30 cellular contexts compared by ENCODE assay signal in genomic region chr10:73823391-73823790, GRCh38.
"Had no signal": no experiment of that assay in that cellular context is flagged by ENCODE, and none has a peak within 500 bp of the region (broad histone marks: within the 10 kb centered on the region; RNA-seq: fewer than 3 reads in every experiment).

No MANE protein-coding gene starts in this region.

- H3K4me2 ChIP-seq: hepatocyte had no signal

- H3K9me3 ChIP-seq: esophagus muscularis mucosa, gastroesophageal sphincter, heart left ventricle, mucosa of descending colon, ovary, psoas muscle, suprapubic skin, transverse colon, upper lobe of right lung, uterus had no signal

- H3K79me2 ChIP-seq: hepatocyte had no signal

- DNase-seq: dorsolateral prefrontal cortex; effector CD4-positive, alpha-beta T cell; foreskin keratinocyte; heart left ventricle; kidney; mucosa of descending colon; naive B cell; nephron progenitor cell; nucleus accumbens; ovary; psoas muscle; right cardiac atrium; stimulated activated CD4-positive, alpha-beta T cell treated with anti-CD3 and anti-CD28 coated beads, Interleukin-15, amount 100 ng/mL, for 24 hours; stimulated activated CD4-positive, alpha-beta T cell treated with anti-CD3 and anti-CD28 coated beads, Interleukin-2, amount 100 ng/mL, for 48 hours; stimulated activated naive CD4-positive, alpha-beta T cell; stimulated activated naive CD8-positive, alpha-beta T cell treated with anti-CD3 and anti-CD28 coated beads, Interleukin-15, amount 100 ng/mL, for 72 hours; transverse colon; upper lobe of right lung; uterus had no signal

- FAIRE-seq: colon, endothelial cell of umbilical vein, kidney had no signal

- H3K27me3 ChIP-seq: dorsolateral prefrontal cortex, esophagus muscularis mucosa, foreskin keratinocyte, gastroesophageal sphincter, heart left ventricle, hepatocyte, ovary, suprapubic skin, transverse colon, upper lobe of right lung, uterus had no signal

- H3K9me3 Mint-ChIP-seq: memory B cell; mesothelial cell of epicardium; naive B cell; nephron progenitor cell; stimulated activated naive CD8-positive, alpha-beta T cell treated with anti-CD3 and anti-CD28 coated beads, Interleukin-15, amount 100 ng/mL, for 72 hours had no signal

- H3K27me3 Mint-ChIP-seq: memory B cell; naive B cell; stimulated activated naive CD8-positive, alpha-beta T cell treated with anti-CD3 and anti-CD28 coated beads, Interleukin-15, amount 100 ng/mL, for 72 hours had no signal

- H3K27ac Mint-ChIP-seq: memory B cell, mesothelial cell of epicardium, nephron progenitor cell had no signal

- H3K4me3 Mint-ChIP-seq: memory B cell; mesothelial cell of epicardium; naive B cell; nephron progenitor cell; stimulated activated naive CD8-positive, alpha-beta T cell treated with anti-CD3 and anti-CD28 coated beads, Interleukin-15, amount 100 ng/mL, for 72 hours had no signal

- H3K4me1 ChIP-seq: foreskin keratinocyte, psoas muscle, uterus had no signal

- H3K4me3 ChIP-seq: dorsolateral prefrontal cortex, esophagus muscularis mucosa, gastroesophageal sphincter, heart left ventricle, hepatocyte, lung, mucosa of descending colon, ovary, psoas muscle, skin epidermis, suprapubic skin, transverse colon, upper lobe of right lung, uterus had no signal

- H3K36me3 ChIP-seq: ovary, uterus had no signal

- H3K4me1 Mint-ChIP-seq: memory B cell; stimulated activated naive CD8-positive, alpha-beta T cell treated with anti-CD3 and anti-CD28 coated beads, Interleukin-15, amount 100 ng/mL, for 72 hours had no signal

- ATAC-seq: foreskin keratinocyte; gastroesophageal sphincter; heart left ventricle; left lobe of liver; mucosa of descending colon; psoas muscle; right cardiac atrium; stimulated activated naive CD8-positive, alpha-beta T cell treated with anti-CD3 and anti-CD28 coated beads, Interleukin-15, amount 100 ng/mL, for 72 hours; upper lobe of right lung had no signal

- H3K27ac ChIP-seq: esophagus muscularis mucosa, foreskin keratinocyte, heart left ventricle, hepatocyte, ovary, psoas muscle, suprapubic skin, transverse colon, upper lobe of right lung, uterus had no signal

- H2AFZ ChIP-seq: hepatocyte had no signal
